1 cellular context compared by ENCODE assay signal in genomic region chr7:100428199-100428966, GRCh38.
TF ChIP-seq lines count a peak whose summit lies in the region.

TSS of gene ZCWPW1 (minus strand) at chr7:100428703. CDS start at chr7:100420649, 8,054 bp downstream.

TF ChIP-seq in WTC11, 78 proteins besides CTCF, POLR2A, EP300 and RAD21 (continued from another document):
- TF ChIP-seq, protein P1, sequence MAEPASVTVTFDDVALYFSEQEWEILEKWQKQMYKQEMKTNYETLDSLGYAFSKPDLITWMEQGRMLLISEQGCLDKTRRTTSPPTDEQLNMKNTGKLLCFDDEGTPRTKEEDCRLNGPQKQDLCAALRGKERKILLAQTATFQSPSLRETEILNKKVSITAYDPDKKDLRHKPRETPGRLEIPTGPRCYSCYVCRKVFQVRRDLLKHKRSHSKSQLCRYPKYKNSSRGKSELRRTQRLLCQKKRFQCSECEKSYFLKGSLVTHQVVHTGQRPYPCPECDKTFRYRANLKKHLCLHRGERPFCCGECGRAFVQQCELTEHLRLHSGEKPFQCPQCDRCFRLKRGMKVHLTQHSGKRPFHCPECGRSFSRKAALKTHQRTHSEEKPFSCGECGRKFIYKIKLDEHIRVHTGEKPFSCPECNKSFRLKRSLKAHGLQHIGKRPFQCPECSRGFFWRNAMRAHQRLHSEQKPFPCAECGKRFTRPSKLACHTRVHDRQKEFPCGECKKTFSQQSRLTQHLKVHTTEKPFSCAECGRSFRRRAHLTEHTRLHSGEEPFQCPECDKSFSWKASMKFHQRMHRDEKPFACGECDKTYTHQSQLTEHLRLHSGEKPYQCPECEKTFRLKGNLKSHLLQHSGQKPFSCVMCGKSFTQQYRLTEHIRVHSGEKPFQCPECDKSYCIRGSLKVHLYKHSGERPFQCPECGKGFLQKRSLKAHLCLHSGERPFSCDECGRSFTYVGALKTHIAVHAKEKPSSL (CRISPR knock-in tag; conservative IDR thresholded peaks at IDR 0.05), result no peak; the same call in 1 of the 2 replicates
